Comparison of ENCODE assay signal across 8 cellular contexts in the genomic region with DNA sequence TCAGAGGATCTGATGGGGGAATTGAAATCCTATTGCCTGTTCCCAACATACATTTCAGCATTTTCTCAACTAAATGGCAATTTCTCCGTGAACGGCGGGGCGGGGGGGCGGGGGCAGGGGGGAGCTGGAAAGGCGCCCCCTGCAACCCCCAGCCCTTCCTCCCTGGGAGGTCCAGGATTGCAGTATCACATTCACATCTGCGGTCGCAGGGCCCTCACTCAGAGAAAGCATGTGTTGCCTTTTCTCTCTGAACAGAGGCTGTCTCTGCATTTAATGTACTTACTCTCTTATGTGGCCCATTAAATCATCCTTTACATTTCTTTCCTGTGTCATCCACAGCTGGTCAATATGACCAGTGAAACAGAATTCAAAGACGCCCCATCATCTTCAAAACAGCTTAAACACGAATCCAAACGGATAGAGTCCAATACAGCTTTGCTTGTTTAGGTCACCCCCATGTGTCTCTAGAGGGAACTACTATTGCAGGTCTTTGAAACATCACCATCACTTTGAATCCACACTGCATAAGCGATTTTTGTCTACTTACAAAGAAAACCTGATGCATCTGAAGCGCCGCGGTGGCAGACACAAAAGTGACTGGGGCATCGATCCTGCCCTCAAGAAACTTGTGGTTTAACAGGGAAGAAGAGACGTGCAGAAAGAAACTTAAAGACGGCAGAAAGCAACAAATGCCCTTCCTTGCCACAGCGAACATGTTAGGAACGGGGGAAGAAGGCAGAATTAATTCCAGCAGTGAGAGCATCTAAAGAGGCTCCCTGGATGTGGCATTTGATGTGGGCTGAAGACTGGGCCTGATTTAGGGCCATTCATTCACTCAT. TPM values are rescaled to one million over a fixed set of nuclear protein-coding genes. Genes with fewer than 3 reads are reported as not detected.
DNase-seq lines count a peak whose midpoint lies in the region; ATAC-seq, FAIRE-seq and TF ChIP-seq lines count a peak whose summit lies in the region.

No MANE protein-coding gene starts in this region.

- TF ChIP-seq CTCF in PC-9 (conservative IDR thresholded peaks at IDR 0.05) = peak; percentile 75
- TF ChIP-seq CTCF in H1 (IDR thresholded peaks at IDR 0.05; ENCODE audit: control extremely low read depth in 1 of 3, insufficient read depth in 1 of 3, low read depth in 1 of 3, low read length in 3 of 3) = peak in 2 of 3 experiments; percentile 59 to 60; a peak in 3 of 4 replicates

- H3K56ac ChIP-seq in H1 (replicated peaks; ENCODE audit: insufficient read length, low read depth, low read length) = no peak overlapping the region

- H3K4ac ChIP-seq in H1 (replicated peaks; ENCODE audit: insufficient read length, low read depth, low read length) = no peak overlapping the region
- no peak overlapping the region for H3K4ac ChIP-seq in mesenchymal stem cell (ENCODE audit: low read depth in 1 of 2, low read length in 2 of 2)

- no peak overlapping the region for H4K8ac ChIP-seq in H1 (ENCODE audit: extremely low read depth, insufficient read depth, low read length)
- H4K8ac ChIP-seq in mesenchymal stem cell (ENCODE audit: low read length) = no peak overlapping the region

- H3K9me3 ChIP-seq in PC-9 (ENCODE audit: insufficient read depth, low read depth) (no peaks in the 10 kb centered on the region), H1 (ENCODE audit: insufficient read depth in 2 of 2, low read depth in 1 of 2, low read length in 1 of 2) (peaks cover 0 to 3% of the 10 kb centered on the region in 2 experiments; a peak in 1 of 4 replicates), mesenchymal stem cell (ENCODE audit: control insufficient read depth, low read length) (no peaks in the 10 kb centered on the region)

- peak; percentile 83 for TF ChIP-seq RAD21 in H1 (IDR thresholded peaks at IDR 0.05 in 1 of 2, conservative IDR thresholded peaks at IDR 0.05 in 1 of 2; ENCODE audit: low read depth in 2 of 2, low read length in 2 of 2)

- H3K27me3 ChIP-seq in PC-9 (ENCODE audit: insufficient read depth, low read depth) = no peaks in the 10 kb centered on the region
- H3K27me3 ChIP-seq in H1 (replicated peaks in 1 of 4; ENCODE audit: control insufficient read depth in 3 of 4, extremely low read depth in 1 of 4, insufficient read depth in 3 of 4, low read length in 3 of 4) = no peaks in the 10 kb centered on the region
- peaks cover 4 to 23% of the 10 kb centered on the region in 2 experiments for H3K27me3 ChIP-seq in mesenchymal stem cell (ENCODE audit: control insufficient read depth in 1 of 2, insufficient read depth in 1 of 2, low read length in 2 of 2)

- ATAC-seq in HG03039 (IDR thresholded peaks at IDR 0.05; ENCODE audit: unreplicated experiment) = peak; percentile 71

- H3K14ac ChIP-seq in H1 (ENCODE audit: insufficient read length) (no peak overlapping the region), mesenchymal stem cell (ENCODE audit: low read length in 2 of 2) (no peak overlapping the region)

- intact Hi-C loops in PC-9 (cut with micrococcal nuclease; ENCODE audit: unreplicated experiment) = loop anchor here (1.0 kb wide), 1 partner anchor 210 kb away; no protein-coding TSS in a partner anchor

- H2BK20ac ChIP-seq in H1 (ENCODE audit: low read length) = no peak overlapping the region

- H3F3A ChIP-seq in PC-9 (ENCODE audit: insufficient read depth, low read depth) = no peaks in the 10 kb centered on the region; the same call in 1 of the 2 replicates

- H3K27ac ChIP-seq in PC-9 (no peak overlapping the region), H1 (ENCODE audit: low read depth, low read length) (no peak overlapping the region), mesenchymal stem cell (ENCODE audit: low read length, poor library complexity, severe bottlenecking) (no peak overlapping the region)

- DNase-seq in AML-193 (lab: John Stamatoyannopoulos, UW) (peak; percentile 26 to 57), GM12892 (ENCODE audit: insufficient read length) (peak; percentile 50), PC-9 (peak; percentile 24 to 58), H1 (ENCODE audit: low read depth in 1 of 2, low spot score in 2 of 2) (no peak), mesenchymal stem cell (peak; percentile 61), HK-2 (ENCODE audit: unreplicated experiment) (no peak), DMS153 treated with DMSO at 0.1 percent for 48 hours (lab: John Stamatoyannopoulos, UW; ENCODE audit: unreplicated experiment) (no peak)

- H3K4me2 ChIP-seq in PC-9 = no peak overlapping the region
- H3K4me2 ChIP-seq in H1 (ENCODE audit: insufficient read depth in 1 of 2, low read depth in 2 of 2, low read length in 2 of 2) = no peak overlapping the region
- no peak overlapping the region for H3K4me2 ChIP-seq in mesenchymal stem cell (ENCODE audit: low read length, poor library complexity, severe bottlenecking)

- H3K79me2 ChIP-seq in PC-9 (ENCODE audit: low read depth) (no peaks in the 10 kb centered on the region), H1 (ENCODE audit: control insufficient read depth in 1 of 2, insufficient read depth in 2 of 2, low read length in 2 of 2) (no peaks in the 10 kb centered on the region)

- no TSS peak for BruUV-seq in PC-9 (replicated peaks; lab: Mats Ljungman, UMichigan)

- no peak overlapping the region for H2BK120ac ChIP-seq in H1 (replicated peaks; ENCODE audit: low read depth, low read length)
- no peak overlapping the region for H2BK120ac ChIP-seq in mesenchymal stem cell (ENCODE audit: low read depth, low read length)

- H4K5ac ChIP-seq in H1 (ENCODE audit: insufficient read length, low read depth, low read length) = no peak overlapping the region

- CTCF ChIA-PET in PC-9 (lab: Charles Lee) (interaction anchor here (0.9 to 1.0 kb wide), 2 partner anchors 137 to 209 kb away, joined by 3 to 4 read pairs; no protein-coding TSS in a partner anchor), H1 (lab: Charles Lee; ENCODE audit: partially characterized antibody) (interaction anchor here (0.6 to 2.8 kb wide), 20 partner anchors 11 to 494 kb away, joined by 3 to 11 read pairs (median 4); no protein-coding TSS in a partner anchor)

- no peaks in the 10 kb centered on the region for H3K9me2 ChIP-seq in PC-9 (ENCODE audit: insufficient read depth)

- TF ChIP-seq EP300 in H1 (IDR thresholded peaks at IDR 0.05; ENCODE audit: borderline replicate concordance in 1 of 2, low read depth in 2 of 2, low read length in 2 of 2) = no peak

- FAIRE-seq in GM12892 (lab: Jason Lieb, UNC) (peak; percentile 86), H1 (lab: Jason Lieb, UNC) (peak; percentile 52)

- H3K9ac ChIP-seq in H1 (replicated peaks in 1 of 4; ENCODE audit: extremely low read depth in 1 of 4, low read depth in 3 of 4, low read length in 3 of 4) = no peak overlapping the region
- H3K9ac ChIP-seq in mesenchymal stem cell (ENCODE audit: low read length) = no peak overlapping the region

- H2AK5ac ChIP-seq in H1 (ENCODE audit: low read depth, low read length) (no peak overlapping the region), mesenchymal stem cell (ENCODE audit: low read length, severe bottlenecking) (no peak overlapping the region)

- 79% methylated on average over 20 of the region's 20 CpGs; no CpG with 5 or more reads in 1 of the 2 experiments for WGBS in H1 (ENCODE audit: extremely low coverage in 1 of 2, insufficient coverage in 1 of 2, insufficient read length in 1 of 2, insufficient replicate concordance in 2 of 2, low coverage in 1 of 2, low lambda C conversion rate in 2 of 2, missing lambda C conversion rate in 1 of 2), 2 experiments
- 74% methylated on average over 20 of the region's 20 CpGs for WGBS in mesenchymal stem cell

- H3K18ac ChIP-seq in H1 (ENCODE audit: extremely low read depth, low read length) = no peak overlapping the region
- no peak overlapping the region for H3K18ac ChIP-seq in mesenchymal stem cell (ENCODE audit: low read depth in 1 of 2, low read length in 2 of 2)

- H3K4me3 ChIP-seq in PC-9 = no peak overlapping the region
- H3K4me3 ChIP-seq in H1 (ENCODE audit: extremely low read depth in 1 of 4, insufficient read depth in 2 of 4, low read depth in 3 of 4, low read length in 4 of 4) = no peak overlapping the region
- no peak overlapping the region for H3K4me3 ChIP-seq in mesenchymal stem cell (ENCODE audit: insufficient read depth in 1 of 2, low read depth in 1 of 2, low read length in 2 of 2)

- H3K79me1 ChIP-seq in H1 (ENCODE audit: low read depth, low read length) = no peaks in the 10 kb centered on the region
- no peaks in the 10 kb centered on the region for H3K79me1 ChIP-seq in mesenchymal stem cell (replicated peaks; ENCODE audit: low read length, poor library complexity, severe bottlenecking)

- H2BK5ac ChIP-seq in H1 (ENCODE audit: low read depth, low read length) = no peak overlapping the region
- H2BK5ac ChIP-seq in mesenchymal stem cell (ENCODE audit: low read depth, low read length, poor library complexity, severe bottlenecking) = no peak overlapping the region

- H3K4me1 ChIP-seq in PC-9 (replicated peaks; ENCODE audit: insufficient read depth) (peaks cover 5% of the 10 kb centered on the region), H1 (replicated peaks in 1 of 4; ENCODE audit: control insufficient read depth in 3 of 4, insufficient read depth in 4 of 4, low read length in 3 of 4) (no peaks in the 10 kb centered on the region), mesenchymal stem cell (ENCODE audit: control insufficient read depth, insufficient read depth, low read depth, low read length) (no peaks in the 10 kb centered on the region)

- TF ChIP-seq POLR2A in GM12892 (IDR thresholded peaks at IDR 0.05; ENCODE audit: low read depth, low read length) (no peak), H1 (IDR thresholded peaks at IDR 0.05; ENCODE audit: control extremely low read depth in 1 of 2, low read depth in 2 of 2, low read length in 2 of 2) (no peak)

- H2BK12ac ChIP-seq in H1 (ENCODE audit: low read depth, low read length) (no peak overlapping the region), mesenchymal stem cell (ENCODE audit: low read length in 2 of 2) (no peak overlapping the region)

- POLR2A ChIA-PET in PC-9 (lab: Charles Lee; ENCODE audit: unreplicated experiment) = interaction anchor here (0.6 kb wide), 1 partner anchor 75 kb away, joined by 21 read pairs; no protein-coding TSS in a partner anchor
- POLR2A ChIA-PET in H1 (lab: Charles Lee; ENCODE audit: partially characterized antibody) = no interaction called here

- H3K36me3 ChIP-seq in PC-9 (ENCODE audit: low read depth) (no peaks in the 10 kb centered on the region), H1 (ENCODE audit: control insufficient read depth in 2 of 4, insufficient read depth in 4 of 4, low read length in 3 of 4) (no peaks in the 10 kb centered on the region), mesenchymal stem cell (ENCODE audit: control insufficient read depth in 1 of 2, insufficient read depth in 2 of 2, low read depth in 1 of 2, low read length in 2 of 2) (no peaks in the 10 kb centered on the region)

- H3K23me2 ChIP-seq in H1 (ENCODE audit: low read depth, low read length) = no peaks in the 10 kb centered on the region

- H2BK15ac ChIP-seq in H1 (ENCODE audit: low read length) = no peak overlapping the region
- no peak overlapping the region for H2BK15ac ChIP-seq in mesenchymal stem cell (ENCODE audit: low read depth, poor library complexity, severe bottlenecking)

- H4K20me1 ChIP-seq in PC-9 (ENCODE audit: insufficient read depth) (no peaks in the 10 kb centered on the region), H1 (replicated peaks in 1 of 2; ENCODE audit: control insufficient read depth in 1 of 2, insufficient read depth in 2 of 2, low read length in 2 of 2) (no peaks in the 10 kb centered on the region)

- H2AFZ ChIP-seq in PC-9 (no peak overlapping the region), H1 (ENCODE audit: low read length) (no peak overlapping the region; the same call in 1 of the 2 replicates), mesenchymal stem cell (ENCODE audit: low read depth, low read length) (no peak overlapping the region)

- H4K91ac ChIP-seq in H1 (replicated peaks; ENCODE audit: insufficient read length, low read length) (no peak overlapping the region), mesenchymal stem cell (ENCODE audit: low read length) (no peak overlapping the region)

- H3K23ac ChIP-seq in H1 (ENCODE audit: insufficient read length) (no peak overlapping the region), mesenchymal stem cell (ENCODE audit: low read length in 2 of 2) (no peak overlapping the region)

RNA-seq across cellular contexts. Expression of a gene that starts 17.0 kb away (rescaled TPM):
- 7.6 TPM for polyA plus RNA-seq in GM12892 (2012; ENCODE audit: missing spikeins)
- total RNA-seq in PC-9 (2021) = not detected in 2 replicates
- total RNA-seq in H1 (2021; fragmentation: NEBNext Ultra II Directional; extraction: Animal tissue kit (Norgen Biotek cat#: 25700)) = 19.9 and 20.1 TPM in 2 replicates
- 15.6 and 19.1 TPM in 2 replicates for polyA plus RNA-seq in H1 (2011; rRNA removed)
- polyA plus RNA-seq in H1 (2011; cell fraction: cytosol; rRNA removed) = 18.1 TPM
- 18.7 TPM for polyA plus RNA-seq in H1 (2011; cell fraction: nucleus; rRNA removed)
- polyA plus RNA-seq in H1 (2012, experiment 1 of 2) = 8.2 to 11.5 TPM (median 10.6 TPM) in 4 replicates
- polyA plus RNA-seq in H1 (2012, experiment 2 of 2) = 9.6 TPM
- 13.1 TPM for polyA plus RNA-seq in H1 (2013, experiment 1 of 2)
- polyA plus RNA-seq in H1 (2013, experiment 2 of 2) = 11.3 TPM
- polyA minus RNA-seq in H1 (2011; rRNA and poly(A)+ RNA removed) = 12.3 and 13.7 TPM in 2 replicates
- polyA minus RNA-seq in H1 (2011; cell fraction: cytosol; rRNA and poly(A)+ RNA removed) = 5.9 TPM
- polyA minus RNA-seq in H1 (2011; cell fraction: nucleus; rRNA and poly(A)+ RNA removed) = 11.9 TPM
- 2.7 TPM for polyA plus RNA-seq in mesenchymal stem cell (2013, experiment 1 of 2)
- polyA plus RNA-seq in mesenchymal stem cell (2013, experiment 2 of 2) = 2.6 TPM

Comparison
In these comparisons a context has a peak if more than half of its experiments do, and no peak if none do; other contexts are left out.
1. DNase-seq: peak in AML-193 (2 of 2), GM12892 (single experiment), PC-9 (2 of 2) and mesenchymal stem cell (single experiment); none in H1 (0 of 2), HK-2 (single experiment) and DMS153 treated with DMSO at 0.1 percent for 48 hours (single experiment).
2. RNA of a gene that starts 17.0 kb away (total RNA-seq): 19.9 to 20.1 TPM in H1; not detected in PC-9; every median in the first group is over 10 times any median in the second.